22 cellular contexts compared by ENCODE assay signal in genomic region chr4:168900080-168900479, GRCh38.
DNase-seq lines count a peak whose midpoint lies in the region; ATAC-seq and TF ChIP-seq lines count a peak whose summit lies in the region.
"Had no signal": no experiment of that assay in that cellular context is flagged by ENCODE, and none has a peak within 500 bp of the region (broad histone marks: within the 10 kb centered on the region; RNA-seq: fewer than 3 reads in every experiment).

No MANE protein-coding gene starts in this region.

- H3K36me3 Mint-ChIP-seq in nephron progenitor cell (ENCODE audit: low read depth) = peaks cover 87% of the 10 kb centered on the region

- no peaks in the 10 kb centered on the region for H3K9me3 ChIP-seq in aorta (ENCODE audit: control insufficient read depth, low read length)
- H3K9me3 ChIP-seq: lower lobe of right lung, SK-N-SH had no signal

- no peaks in the 10 kb centered on the region for H3K4me1 ChIP-seq in aorta (ENCODE audit: control insufficient read depth in 1 of 2, insufficient read depth in 2 of 2, low read length in 2 of 2)
- H3K4me1 ChIP-seq: lower lobe of right lung had no signal

- DNase-seq in NOMO-1 treated with DMSO at 0.1 percent for 48 hours (lab: John Stamatoyannopoulos, UW; ENCODE audit: unreplicated experiment) = peak; percentile 15
- no peak for DNase-seq in NOMO-1 treated with dmso at 0.1 percent for 144 hours (lab: John Stamatoyannopoulos, UW; ENCODE audit: unreplicated experiment)
- DNase-seq in fibroblast of mammary gland (ENCODE audit: low read depth) = peak; percentile 52
- DNase-seq in nephron progenitor cell = no peak
- peak in 1 of 2 donors; percentile 74 for DNase-seq in aorta
- DNase-seq in NCI-H1417 treated with DMSO at 0.1 percent for 48 hours (lab: John Stamatoyannopoulos, UW) = no peak
- DNase-seq in stimulated activated CD4-positive, alpha-beta T cell treated with anti-CD3 and anti-CD28 coated beads, Interleukin-4, amount 100 ng/mL, for 4 hours = no peak
- DNase-seq: 8988T; activated CD4-positive, alpha-beta T cell treated with anti-CD3 and anti-CD28 coated beads for 1 hour; activated naive CD8-positive, alpha-beta T cell treated with anti-CD3 and anti-CD28 coated beads, Interleukin-2, amount 50 U/mL, for 24 hours; cerebellar nuclear complex; lower lobe of right lung; NCI-H1436 treated with DMSO at 0.1 percent for 48 hours; NCI-H82; occipital lobe; SK-N-SH; stimulated activated CD8-positive, alpha-beta memory T cell treated with anti-CD3 and anti-CD28 coated beads, Interleukin-4, amount 100 ng/mL, for 48 hours; substantia nigra had no signal

- H3K4me3 ChIP-seq in fibroblast of mammary gland (ENCODE audit: control insufficient read depth, low read depth, low read length) (no peak overlapping the region), aorta (ENCODE audit: low read length in 2 of 2) (no peak overlapping the region)
- H3K4me3 ChIP-seq: lower lobe of right lung, skin epidermis had no signal

- H3K9me3 Mint-ChIP-seq in nephron progenitor cell = no peaks in the 10 kb centered on the region
- H3K9me3 Mint-ChIP-seq: activated naive CD8-positive, alpha-beta T cell treated with anti-CD3 and anti-CD28 coated beads, Interleukin-2, amount 50 U/mL, for 24 hours; activated T-helper 2 cell treated with anti-CD3 and anti-CD28 coated beads, Interferon-gamma antibody, Interleukin-2, Interleukin-4, amounts not matched to agents 10 μg/mL and 5 μg/mL and 100 μg/mL, durations not matched to agents 14 hours and 24 hours and 36 hours had no signal

- peak; percentile 84 for ATAC-seq in aorta (ENCODE audit: low FRiP score)
- no peak for ATAC-seq in activated CD4-positive, CD25-positive, alpha-beta regulatory T cell treated with anti-CD3 and anti-CD28 coated beads, Interleukin-2, amount 50 U/mL, for 24 hours
- ATAC-seq: activated naive CD8-positive, alpha-beta T cell treated with anti-CD3 and anti-CD28 coated beads, Interleukin-2, amount 50 U/mL, for 24 hours; lower lobe of right lung; Panc1 had no signal

- no peaks in the 10 kb centered on the region for H3K27me3 ChIP-seq in aorta (ENCODE audit: control insufficient read depth in 1 of 2, insufficient read depth in 2 of 2, low read length in 1 of 2)

- no peaks in the 10 kb centered on the region for H3K4me1 Mint-ChIP-seq in nephron progenitor cell
- H3K4me1 Mint-ChIP-seq: activated naive CD8-positive, alpha-beta T cell treated with anti-CD3 and anti-CD28 coated beads, Interleukin-2, amount 50 U/mL, for 24 hours had no signal

- 83 to 87% methylated on average over 2 of the region's 2 CpGs for WGBS in aorta, 2 donors

- H3K27ac ChIP-seq in aorta (ENCODE audit: low read depth in 1 of 2, low read length in 2 of 2) = no peak overlapping the region
- H3K27ac ChIP-seq: lower lobe of right lung, skin epidermis had no signal

- peaks cover 5 to 7% of the 10 kb centered on the region in 2 donors for H3K36me3 ChIP-seq in aorta (ENCODE audit: control insufficient read depth in 1 of 2, insufficient read depth in 2 of 2, low read length in 1 of 2)

- peak overlapping the region; percentile 39 for H3K27ac Mint-ChIP-seq in nephron progenitor cell
- H3K27ac Mint-ChIP-seq: activated naive CD8-positive, alpha-beta T cell treated with anti-CD3 and anti-CD28 coated beads, Interleukin-2, amount 50 U/mL, for 24 hours; activated T-helper 2 cell treated with anti-CD3 and anti-CD28 coated beads, Interferon-gamma antibody, Interleukin-2, Interleukin-4, amounts not matched to agents 10 μg/mL and 5 μg/mL and 100 μg/mL, durations not matched to agents 14 hours and 24 hours and 36 hours had no signal

- no peak overlapping the region for H3K4me3 Mint-ChIP-seq in nephron progenitor cell
- H3K4me3 Mint-ChIP-seq: activated naive CD8-positive, alpha-beta T cell treated with anti-CD3 and anti-CD28 coated beads, Interleukin-2, amount 50 U/mL, for 24 hours had no signal

- no peaks in the 10 kb centered on the region for H3K27me3 Mint-ChIP-seq in nephron progenitor cell (ENCODE audit: low read depth, poor library complexity)
- H3K27me3 Mint-ChIP-seq: activated naive CD8-positive, alpha-beta T cell treated with anti-CD3 and anti-CD28 coated beads, Interleukin-2, amount 50 U/mL, for 24 hours had no signal

- intact Hi-C loops in aorta (cut with DNase I) = no loop called here

- TF ChIP-seq CTCF in fibroblast of mammary gland (conservative IDR thresholded peaks at IDR 0.05; ENCODE audit: control insufficient read depth, insufficient read depth, low read depth, low read length) (no peak), nephron progenitor cell (IDR thresholded peaks at IDR 0.05) (no peak)

Comparison
In these comparisons a context has a peak if more than half of its experiments do, and no peak if none do; other contexts are left out.
1. DNase-seq: peak in NOMO-1 treated with DMSO at 0.1 percent for 48 hours (single experiment) and fibroblast of mammary gland (single experiment); none in NOMO-1 treated with dmso at 0.1 percent for 144 hours (single experiment), nephron progenitor cell (single experiment), NCI-H1417 treated with DMSO at 0.1 percent for 48 hours (single experiment) and stimulated activated CD4-positive, alpha-beta T cell treated with anti-CD3 and anti-CD28 coated beads, Interleukin-4, amount 100 ng/mL, for 4 hours (0 of 2).